In genomic region chr10:21525367-21526183, GRCh38 we compare ENCODE assay signal across 1 cellular context.
TF ChIP-seq lines count a peak whose summit lies in the region.

SKIDA1 (minus strand) TSS chr10:21525682; CDS start chr10:21517822, 7,860 bp downstream.

TF ChIP-seq in HEK293, 187 proteins besides CTCF, POLR2A, EP300 and RAD21 (continued from another document):
- TF ChIP-seq, protein P1, sequence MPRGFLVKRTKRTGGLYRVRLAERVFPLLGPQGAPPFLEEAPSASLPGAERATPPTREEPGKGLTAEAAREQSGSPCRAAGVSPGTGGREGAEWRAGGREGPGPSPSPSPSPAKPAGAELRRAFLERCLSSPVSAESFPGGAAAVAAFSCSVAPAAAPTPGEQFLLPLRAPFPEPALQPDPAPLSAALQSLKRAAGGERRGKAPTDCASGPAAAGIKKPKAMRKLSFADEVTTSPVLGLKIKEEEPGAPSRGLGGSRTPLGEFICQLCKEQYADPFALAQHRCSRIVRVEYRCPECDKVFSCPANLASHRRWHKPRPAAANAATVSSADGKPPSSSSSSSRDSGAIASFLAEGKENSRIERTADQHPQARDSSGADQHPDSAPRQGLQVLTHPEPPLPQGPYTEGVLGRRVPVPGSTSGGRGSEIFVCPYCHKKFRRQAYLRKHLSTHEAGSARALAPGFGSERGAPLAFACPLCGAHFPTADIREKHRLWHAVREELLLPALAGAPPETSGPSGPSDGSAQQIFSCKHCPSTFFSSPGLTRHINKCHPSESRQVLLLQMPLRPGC (tag by site-specific recombination; IDR thresholded peaks at IDR 0.05) = peak; percentile 77
- TF ChIP-seq ZFP3 (tag by site-specific recombination; IDR thresholded peaks at IDR 0.05; ENCODE audit: low read depth) = 0 out of 2 replicates have a peak, but pooled peaks have one; percentile 56
- TF ChIP-seq ZNF335 (tag by site-specific recombination; conservative IDR thresholded peaks at IDR 0.05) = no peak; the same call in 1 of the 2 replicates
- no peak for TF ChIP-seq ZNF529 (tag by site-specific recombination; IDR thresholded peaks at IDR 0.05; ENCODE audit: insufficient replicate concordance)
- no peak for TF ChIP-seq ZNF274 (IDR thresholded peaks at IDR 0.05; ENCODE audit: low read length)
- TF ChIP-seq ZNF274 (tag by site-specific recombination; IDR thresholded peaks at IDR 0.05; ENCODE audit: borderline replicate concordance) = no peak
- TF ChIP-seq, protein P2, sequence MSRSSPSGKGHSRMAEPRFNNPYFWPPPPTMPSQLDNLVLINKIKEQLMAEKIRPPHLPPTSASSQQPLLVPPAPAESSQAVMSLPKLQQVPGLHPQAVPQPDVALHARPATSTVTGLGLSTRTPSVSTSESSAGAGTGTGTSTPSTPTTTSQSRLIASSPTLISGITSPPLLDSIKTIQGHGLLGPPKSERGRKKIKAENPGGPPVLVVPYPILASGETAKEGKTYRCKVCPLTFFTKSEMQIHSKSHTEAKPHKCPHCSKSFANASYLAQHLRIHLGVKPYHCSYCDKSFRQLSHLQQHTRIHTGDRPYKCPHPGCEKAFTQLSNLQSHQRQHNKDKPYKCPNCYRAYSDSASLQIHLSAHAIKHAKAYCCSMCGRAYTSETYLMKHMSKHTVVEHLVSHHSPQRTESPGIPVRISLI (tag by site-specific recombination; IDR thresholded peaks at IDR 0.05) = no peak
- TF ChIP-seq ZXDB (tag by site-specific recombination; IDR thresholded peaks at IDR 0.05) = peak; percentile 97
- TF ChIP-seq ZNF202 (tag by site-specific recombination; IDR thresholded peaks at IDR 0.05; ENCODE audit: borderline replicate concordance) = no peak
- TF ChIP-seq MZF1 (tag by site-specific recombination; IDR thresholded peaks at IDR 0.05; ENCODE audit: borderline replicate concordance) = peak; percentile 75
- peak; percentile 87 for TF ChIP-seq ZBTB20 (tag by site-specific recombination; IDR thresholded peaks at IDR 0.05)
- no peak for TF ChIP-seq ZNF266 (tag by site-specific recombination; IDR thresholded peaks at IDR 0.05; ENCODE audit: low read depth)
- TF ChIP-seq, protein P3, sequence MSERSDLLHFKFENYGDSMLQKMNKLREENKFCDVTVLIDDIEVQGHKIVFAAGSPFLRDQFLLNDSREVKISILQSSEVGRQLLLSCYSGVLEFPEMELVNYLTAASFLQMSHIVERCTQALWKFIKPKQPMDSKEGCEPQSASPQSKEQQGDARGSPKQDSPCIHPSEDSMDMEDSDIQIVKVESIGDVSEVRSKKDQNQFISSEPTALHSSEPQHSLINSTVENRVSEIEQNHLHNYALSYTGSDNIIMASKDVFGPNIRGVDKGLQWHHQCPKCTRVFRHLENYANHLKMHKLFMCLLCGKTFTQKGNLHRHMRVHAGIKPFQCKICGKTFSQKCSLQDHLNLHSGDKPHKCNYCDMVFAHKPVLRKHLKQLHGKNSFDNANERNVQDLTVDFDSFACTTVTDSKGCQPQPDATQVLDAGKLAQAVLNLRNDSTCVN (tag by site-specific recombination; optimal IDR thresholded peaks at IDR 0.05) = peak; percentile 94
- no peak for TF ChIP-seq ZNF791 (tag by site-specific recombination; IDR thresholded peaks at IDR 0.05)
- no peak; the same call in none of the 2 replicates for TF ChIP-seq TSHZ1 (tag by site-specific recombination; IDR thresholded peaks at IDR 0.05; ENCODE audit: borderline replicate concordance)
- peak; percentile 21; the same call in 1 of the 2 replicates for TF ChIP-seq ZSCAN18 (tag by site-specific recombination; IDR thresholded peaks at IDR 0.05)
- TF ChIP-seq ZNF175 (tag by site-specific recombination; IDR thresholded peaks at IDR 0.05) = no peak
- peak; percentile 75 for TF ChIP-seq GLIS2 (tag by site-specific recombination; IDR thresholded peaks at IDR 0.05)
- no peak for TF ChIP-seq ZNF112 (tag by site-specific recombination; IDR thresholded peaks at IDR 0.05)
- TF ChIP-seq KLF16 (tag by site-specific recombination; IDR thresholded peaks at IDR 0.05) = peak; percentile 83
- no peak for TF ChIP-seq ZNF140 (tag by site-specific recombination; IDR thresholded peaks at IDR 0.05)
- peak; percentile 94 for TF ChIP-seq ZNF24 (tag by site-specific recombination; IDR thresholded peaks at IDR 0.05)
- TF ChIP-seq SETDB1 (IDR thresholded peaks at IDR 0.05; ENCODE audit: insufficient read length, low read length) = no peak
- no peak for TF ChIP-seq HOXA7 (CRISPR knock-in tag; IDR thresholded peaks at IDR 0.05; ENCODE audit: borderline replicate concordance)
- no peak for TF ChIP-seq ZNF514 (tag by site-specific recombination; IDR thresholded peaks at IDR 0.05)
- TF ChIP-seq ZNF239 (tag by site-specific recombination; IDR thresholded peaks at IDR 0.05) = no peak
- no peak for TF ChIP-seq ZNF16 (tag by site-specific recombination; IDR thresholded peaks at IDR 0.05; ENCODE audit: low read depth)
- no peak for TF ChIP-seq ZNF555 (tag by site-specific recombination; conservative IDR thresholded peaks at IDR 0.05)
- TF ChIP-seq PRDM1 (tag by site-specific recombination; IDR thresholded peaks at IDR 0.05) = peak; percentile 28
- peak; percentile 14; the same call in 1 of the 2 replicates for TF ChIP-seq ZNF654 (tag by site-specific recombination; IDR thresholded peaks at IDR 0.05; ENCODE audit: low read depth)
- TF ChIP-seq ZNF138 (tag by site-specific recombination; IDR thresholded peaks at IDR 0.05; ENCODE audit: borderline replicate concordance) = no peak
- TF ChIP-seq, protein P4, sequence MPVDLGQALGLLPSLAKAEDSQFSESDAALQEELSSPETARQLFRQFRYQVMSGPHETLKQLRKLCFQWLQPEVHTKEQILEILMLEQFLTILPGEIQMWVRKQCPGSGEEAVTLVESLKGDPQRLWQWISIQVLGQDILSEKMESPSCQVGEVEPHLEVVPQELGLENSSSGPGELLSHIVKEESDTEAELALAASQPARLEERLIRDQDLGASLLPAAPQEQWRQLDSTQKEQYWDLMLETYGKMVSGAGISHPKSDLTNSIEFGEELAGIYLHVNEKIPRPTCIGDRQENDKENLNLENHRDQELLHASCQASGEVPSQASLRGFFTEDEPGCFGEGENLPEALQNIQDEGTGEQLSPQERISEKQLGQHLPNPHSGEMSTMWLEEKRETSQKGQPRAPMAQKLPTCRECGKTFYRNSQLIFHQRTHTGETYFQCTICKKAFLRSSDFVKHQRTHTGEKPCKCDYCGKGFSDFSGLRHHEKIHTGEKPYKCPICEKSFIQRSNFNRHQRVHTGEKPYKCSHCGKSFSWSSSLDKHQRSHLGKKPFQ (tag by site-specific recombination; IDR thresholded peaks at IDR 0.05) = peak; percentile 75
- TF ChIP-seq, protein P5, sequence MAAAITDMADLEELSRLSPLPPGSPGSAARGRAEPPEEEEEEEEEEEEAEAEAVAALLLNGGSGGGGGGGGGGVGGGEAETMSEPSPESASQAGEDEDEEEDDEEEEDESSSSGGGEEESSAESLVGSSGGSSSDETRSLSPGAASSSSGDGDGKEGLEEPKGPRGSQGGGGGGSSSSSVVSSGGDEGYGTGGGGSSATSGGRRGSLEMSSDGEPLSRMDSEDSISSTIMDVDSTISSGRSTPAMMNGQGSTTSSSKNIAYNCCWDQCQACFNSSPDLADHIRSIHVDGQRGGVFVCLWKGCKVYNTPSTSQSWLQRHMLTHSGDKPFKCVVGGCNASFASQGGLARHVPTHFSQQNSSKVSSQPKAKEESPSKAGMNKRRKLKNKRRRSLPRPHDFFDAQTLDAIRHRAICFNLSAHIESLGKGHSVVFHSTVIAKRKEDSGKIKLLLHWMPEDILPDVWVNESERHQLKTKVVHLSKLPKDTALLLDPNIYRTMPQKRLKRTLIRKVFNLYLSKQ (tag by site-specific recombination; IDR thresholded peaks at IDR 0.05; ENCODE audit: borderline replicate concordance) = no peak
- TF ChIP-seq GLIS1 (tag by site-specific recombination; IDR thresholded peaks at IDR 0.05) = peak; percentile 90
- TF ChIP-seq ZNF513 (tag by site-specific recombination; IDR thresholded peaks at IDR 0.05) = peak; percentile 50
- no peak for TF ChIP-seq ZNF701 (tag by site-specific recombination; IDR thresholded peaks at IDR 0.05)
- TF ChIP-seq ZBTB44 (tag by site-specific recombination; IDR thresholded peaks at IDR 0.05) = peak; percentile 81; the same call in 1 of the 2 replicates
- TF ChIP-seq ZNF610 (tag by site-specific recombination; IDR thresholded peaks at IDR 0.05; ENCODE audit: borderline replicate concordance) = peak; percentile 80; the same call in 1 of the 2 replicates
- TF ChIP-seq RBAK (tag by site-specific recombination; IDR thresholded peaks at IDR 0.05) = no peak
- TF ChIP-seq ZNF76 (tag by site-specific recombination; IDR thresholded peaks at IDR 0.05; ENCODE audit: borderline replicate concordance, low read depth) = peak; percentile 93
- TF ChIP-seq ZSCAN23 (tag by site-specific recombination; IDR thresholded peaks at IDR 0.05) = peak; percentile 89
- TF ChIP-seq ZNF768 (tag by site-specific recombination; IDR thresholded peaks at IDR 0.05) = no peak
